8 cellular contexts compared by ENCODE assay signal in the genomic region with DNA sequence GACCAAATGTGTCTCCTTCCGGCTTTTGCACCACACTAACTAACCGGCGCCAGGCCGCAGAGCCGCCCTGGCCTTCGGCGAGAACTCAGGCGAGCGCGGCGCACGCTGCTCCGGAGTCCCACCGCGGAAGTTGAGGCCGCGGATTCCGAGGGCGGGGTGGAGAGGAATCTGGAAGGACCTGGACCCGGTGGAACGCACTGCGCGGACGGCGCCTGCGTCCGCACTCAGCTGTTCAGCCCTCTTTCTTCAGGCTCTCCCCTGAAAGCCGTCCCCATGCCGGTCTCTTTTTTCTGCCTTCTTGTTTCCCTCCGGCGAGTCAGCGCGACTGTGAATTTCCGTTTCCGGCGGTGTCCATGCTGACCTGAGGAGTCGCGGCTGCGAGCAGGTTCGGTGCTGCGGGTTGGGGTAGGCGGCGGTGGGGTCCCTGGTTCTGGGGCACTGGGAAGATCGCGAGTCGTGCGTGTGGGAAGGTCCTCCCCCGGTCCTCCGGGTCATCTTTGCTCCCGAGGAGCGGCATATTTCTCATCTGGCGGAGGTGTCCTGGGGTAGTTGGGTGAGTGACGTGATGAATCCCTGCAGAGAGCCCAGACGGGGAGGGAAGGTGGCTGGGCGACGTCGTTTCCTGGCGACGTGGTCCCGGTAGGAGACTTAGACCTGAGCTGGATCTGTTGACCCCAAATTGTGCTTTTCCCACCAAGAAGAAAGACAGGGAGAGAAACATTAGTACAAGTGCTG. TPM values are rescaled to one million over a fixed set of nuclear protein-coding genes. Genes with fewer than 3 reads are reported as not detected.
DNase-seq lines count a peak whose midpoint lies in the region; ATAC-seq and TF ChIP-seq lines count a peak whose summit lies in the region.

BMS1 (plus strand) TSS at position 350 of the 735 bp plus-strand sequence. CDS start 1,600 bp downstream, outside the sequence.

- H3K9me3 Mint-ChIP-seq in activated B cell treated with CpG ODN at 0.5 μM for 24 hours, result no peaks in the 10 kb centered on the region

- H2AFZ ChIP-seq in smooth muscle cell (ENCODE audit: low read depth), result peak within 1 kb of the TSS; percentile 98

- H3K9ac ChIP-seq in smooth muscle cell (ENCODE audit: low read depth), result peak within 1 kb of the TSS; percentile 85

- peaks cover 3% of the 10 kb centered on the region for H3K27me3 ChIP-seq in smooth muscle cell (ENCODE audit: low read depth)

- H3K27ac Mint-ChIP-seq in activated B cell treated with CpG ODN at 0.5 μM for 24 hours, result peak within 1 kb of the TSS; percentile 89

- peaks cover 7% of the 10 kb centered on the region for H3K27me3 Mint-ChIP-seq in activated B cell treated with CpG ODN at 0.5 μM for 24 hours

- peaks cover 21% of the 10 kb centered on the region for H3K4me1 Mint-ChIP-seq in activated B cell treated with CpG ODN at 0.5 μM for 24 hours

- H3F3A ChIP-seq in smooth muscle cell (ENCODE audit: low read depth), result no peaks in the 10 kb centered on the region

- CTCF ChIA-PET in activated B cell treated with CpG ODN at 0.5 μM for 24 hours (lab: Charles Lee), result no interaction called here

- H3K4me3 ChIP-seq in AG09309 (ENCODE audit: control insufficient read depth, low read depth, low read length), result peak within 1 kb of the TSS; percentile 85
- peak within 1 kb of the TSS; percentile 82 to 84 for H3K4me3 ChIP-seq in cardiac fibroblast (replicated peaks in 1 of 2; ENCODE audit: low read depth in 2 of 2, low read length in 2 of 2)
- peak within 1 kb of the TSS; percentile 80 for H3K4me3 ChIP-seq in smooth muscle cell

- intact Hi-C loops in activated B cell treated with CpG ODN at 0.5 μM for 24 hours (cut with micrococcal nuclease), result loop anchor here (1.0 to 2.0 kb wide), 10 partner anchors 28 to 866 kb away; partner anchors contain the start of genes CSGALNACT2, ZNF239, ZNF32 and ZNF33B

- H3K9me3 ChIP-seq in smooth muscle cell (replicated peaks; ENCODE audit: low read depth), result no peaks in the 10 kb centered on the region

- 1% methylated on average over 60 of the region's 60 CpGs for WGBS in smooth muscle cell (ENCODE audit: low lambda C conversion rate)

- peak within 1 kb of the TSS; percentile 89 for H3K27ac ChIP-seq in smooth muscle cell (ENCODE audit: low read depth)

- peaks cover 13% of the 10 kb centered on the region for H3K36me3 ChIP-seq in smooth muscle cell (ENCODE audit: low read depth)

- ATAC-seq in GM19025 (IDR thresholded peaks at IDR 0.05; ENCODE audit: low read depth, unreplicated experiment) (peak; percentile 96), HG03280 (IDR thresholded peaks at IDR 0.05; ENCODE audit: unreplicated experiment) (peak; percentile 97), activated B cell treated with CpG ODN at 0.5 μM for 24 hours (ENCODE audit: low read depth) (peak; percentile 88)

- TF ChIP-seq CTCF in AG09309 (IDR thresholded peaks at IDR 0.05; ENCODE audit: control insufficient read depth, insufficient read depth, low read depth, low read length, missing control alignments), result no peak
- no peak for TF ChIP-seq CTCF in activated B cell treated with CpG ODN at 0.5 μM for 24 hours (IDR thresholded peaks at IDR 0.05)
- TF ChIP-seq CTCF in cardiac fibroblast (IDR thresholded peaks at IDR 0.05; ENCODE audit: low read depth, low read length), result no peak
- no peak for TF ChIP-seq CTCF in smooth muscle cell (IDR thresholded peaks at IDR 0.05; ENCODE audit: borderline replicate concordance, insufficient read depth, poor library complexity, severe bottlenecking)

- no peaks in the 10 kb centered on the region for H4K20me1 ChIP-seq in smooth muscle cell (ENCODE audit: low read depth)

- peaks cover 32% of the 10 kb centered on the region for H3K36me3 Mint-ChIP-seq in activated B cell treated with CpG ODN at 0.5 μM for 24 hours (ENCODE audit: low read depth)

- peak within 1 kb of the TSS; percentile 90 for H3K4me2 ChIP-seq in smooth muscle cell

- H3K79me2 ChIP-seq in smooth muscle cell (ENCODE audit: low read depth), result peaks cover 29% of the 10 kb centered on the region

- H3K4me1 ChIP-seq in smooth muscle cell (ENCODE audit: low read depth), result peaks cover 7% of the 10 kb centered on the region

- POLR2A ChIA-PET in activated B cell treated with CpG ODN at 0.5 μM for 24 hours (lab: Charles Lee), result interaction anchor here (1.0 to 1.8 kb wide), 8 partner anchors 13 to 654 kb away, joined by 3 to 12 read pairs (median 5); partner anchors contain the start of genes ZNF33B and ZNF487

- peak; percentile 74 for DNase-seq in AG09309 (ENCODE audit: low read depth)
- peak; percentile 88 for DNase-seq in NCI-H345 (lab: John Stamatoyannopoulos, UW)
- DNase-seq in activated B cell treated with CpG ODN at 0.5 μM for 24 hours, result peak; percentile 84
- DNase-seq in cardiac fibroblast (ENCODE audit: low read depth in 2 of 2), result peak; percentile 95 to 97
- DNase-seq in iPS-NIHi7 (ENCODE audit: extremely low spot score), result peak; percentile 91
- peak; percentile 61 for DNase-seq in smooth muscle cell (lab: John Stamatoyannopoulos, UW; ENCODE audit: unreplicated experiment)

- H3K4me3 Mint-ChIP-seq in activated B cell treated with CpG ODN at 0.5 μM for 24 hours, result peak within 1 kb of the TSS; percentile 98

RNA-seq across cellular contexts. Expression of gene BMS1, which starts in this region (rescaled TPM):
- 24.6 and 25.1 TPM in 2 replicates for total RNA-seq in activated B cell treated with CpG ODN at 0.5 μM for 24 hours
- 17.5 and 22.4 TPM in 2 replicates for total RNA-seq in smooth muscle cell
- 14.9 and 16.5 TPM in 2 replicates for polyA plus RNA-seq in smooth muscle cell

Comparison
In these comparisons a context has a peak if more than half of its experiments do, and no peak if none do; other contexts are left out.
1. Peak in every context shown above with its lines: DNase-seq, ATAC-seq, H3K4me3 ChIP-seq and H3K27ac ChIP-seq.